ENCODE assay signal across 13 cellular contexts in genomic region chr4:2046031-2046961, GRCh38. TPM values are rescaled to one million over a fixed set of nuclear protein-coding genes. Genes with fewer than 3 reads are reported as not detected.
A peak's percentile ranks its signal among the peaks of the same experiment; 100 is the strongest.
DNase-seq lines count a peak whose midpoint lies in the region; ATAC-seq and TF ChIP-seq lines count a peak whose summit lies in the region.
"Had no signal": no experiment of that assay in that cellular context is flagged by ENCODE, and none has a peak within 500 bp of the region (broad histone marks: within the 10 kb centered on the region; RNA-seq: fewer than 3 reads in every experiment).

No MANE protein-coding gene starts in this region.

- peak overlapping the region; percentile 33; the same call in 1 of the 2 replicates for H3K4me3 ChIP-seq in BLaER1
- no peak overlapping the region for H3K4me3 ChIP-seq in neuronal stem cell (ENCODE audit: low read length in 2 of 2)

- no peak overlapping the region for H3K27ac Mint-ChIP-seq in T-helper 17 cell
- H3K27ac Mint-ChIP-seq: activated CD4-positive, alpha-beta T cell treated with anti-CD3 and anti-CD28 coated beads, Interleukin-2, amount 10 ng/mL, durations not matched to agents 7 days and 5 days had no signal

- 0 out of 2 replicates have a peak overlapping the region, but pooled peaks have one; percentile 15 for H3K9ac ChIP-seq in BLaER1
- no peak overlapping the region for H3K9ac ChIP-seq in neuronal stem cell (ENCODE audit: low read depth, low read length, poor library complexity)

- peaks cover 34% of the 10 kb centered on the region for H4K20me1 ChIP-seq in BLaER1

- peak overlapping the region; percentile 24 for H3K27ac ChIP-seq in BLaER1
- H3K27ac ChIP-seq in neuronal stem cell (replicated peaks; ENCODE audit: low read length) = no peak overlapping the region

- H3K36me3 Mint-ChIP-seq in T-helper 17 cell (ENCODE audit: low read depth) = peaks cover 2% of the 10 kb centered on the region

- H3K9me3 ChIP-seq in BLaER1 = no peaks in the 10 kb centered on the region
- no peaks in the 10 kb centered on the region for H3K9me3 ChIP-seq in T-helper 17 cell (ENCODE audit: control insufficient read depth, low read length, poor library complexity, severe bottlenecking)
- H3K9me3 ChIP-seq in neuronal stem cell (replicated peaks in 1 of 2; ENCODE audit: control insufficient read depth in 2 of 2, insufficient read depth in 1 of 2, low read depth in 1 of 2, low read length in 2 of 2) = peaks cover 0 to 7% of the 10 kb centered on the region in 2 donors

- peaks cover 13% of the 10 kb centered on the region for H3K36me3 ChIP-seq in BLaER1
- peaks cover 0 to 17% of the 10 kb centered on the region in 2 donors for H3K36me3 ChIP-seq in neuronal stem cell (replicated peaks in 1 of 2; ENCODE audit: control insufficient read depth in 2 of 2, insufficient read depth in 2 of 2, low read length in 2 of 2)

- H2BK5ac ChIP-seq in neuronal stem cell (ENCODE audit: low read length) = peak overlapping the region; percentile 53

- H2AFZ ChIP-seq in neuronal stem cell (ENCODE audit: low read length) = no peak overlapping the region

- ATAC-seq in T-helper 17 cell = no peak
- ATAC-seq: activated T-cell treated with anti-CD3 and anti-CD28 coated beads, Interleukin-2, amount 50 U/mL, for 4 hours had no signal

- H2BK15ac ChIP-seq in neuronal stem cell (ENCODE audit: low read length) = no peak overlapping the region

- H3K4me2 ChIP-seq in BLaER1 (peak overlapping the region; percentile 91), neuronal stem cell (ENCODE audit: insufficient read depth, low read length, poor library complexity, severe bottlenecking) (no peak overlapping the region)

- peak overlapping the region; percentile 53 for H3K4ac ChIP-seq in neuronal stem cell (ENCODE audit: low read length)

- peak overlapping the region; percentile 75 for H2AK5ac ChIP-seq in neuronal stem cell (ENCODE audit: low read depth, low read length)

- DNase-seq in GM10248 (ENCODE audit: extremely low spot score) (peak; percentile 28), T-helper 17 cell (no peak), neuronal stem cell (ENCODE audit: low spot score) (no peak), DMS153 treated with DMSO at 0.1 percent for 48 hours (lab: John Stamatoyannopoulos, UW; ENCODE audit: unreplicated experiment) (no peak), glomerular visceral epithelial cell (ENCODE audit: extremely low spot score) (no peak), AML-193 (lab: John Stamatoyannopoulos, UW) (no peak)
- DNase-seq: activated CD4-positive, alpha-beta T cell treated with anti-CD3 and anti-CD28 coated beads, Interleukin-2, amount 10 ng/mL, durations not matched to agents 7 days and 5 days; activated T-cell treated with anti-CD3 and anti-CD28 coated beads, Interleukin-2, amount 50 U/mL, for 4 hours; midbrain; NCI-H345; stimulated activated CD4-positive, alpha-beta T cell treated with anti-CD3 and anti-CD28 coated beads, Interleukin-4, amount 100 ng/mL, for 24 hours; stimulated activated CD8-positive, alpha-beta memory T cell treated with anti-CD3 and anti-CD28 coated beads, Interleukin-4, amount 100 ng/mL, for 48 hours had no signal

- peaks cover 12% of the 10 kb centered on the region for H3K27me3 ChIP-seq in BLaER1
- H3K27me3 ChIP-seq in neuronal stem cell (ENCODE audit: control insufficient read depth in 3 of 3, insufficient read depth in 3 of 3, low read depth in 1 of 3, low read length in 3 of 3) = peaks cover 1 to 11% (median 3%) of the 10 kb centered on the region in 3 experiments

- H3K18ac ChIP-seq in neuronal stem cell (ENCODE audit: low read length) = peak overlapping the region; percentile 76

- H2BK120ac ChIP-seq in neuronal stem cell (ENCODE audit: low read depth, low read length) = no peak overlapping the region

- peaks cover 51% of the 10 kb centered on the region for H3K4me1 ChIP-seq in BLaER1
- H3K4me1 ChIP-seq in neuronal stem cell (ENCODE audit: control insufficient read depth in 2 of 2, insufficient read depth in 1 of 2, low read depth in 1 of 2, low read length in 2 of 2) = peaks cover 2 to 5% of the 10 kb centered on the region in 2 donors

- H3K23ac ChIP-seq in neuronal stem cell (ENCODE audit: low read depth, low read length, poor library complexity) = no peak overlapping the region

- H3K27me3 Mint-ChIP-seq in T-helper 17 cell = peaks cover 23% of the 10 kb centered on the region

- peak overlapping the region; percentile 57 for H3K4me3 Mint-ChIP-seq in T-helper 17 cell
- H3K4me3 Mint-ChIP-seq: activated CD4-positive, alpha-beta T cell treated with anti-CD3 and anti-CD28 coated beads, Interleukin-2, amount 10 ng/mL, durations not matched to agents 7 days and 5 days; activated T-cell treated with anti-CD3 and anti-CD28 coated beads, Interleukin-2, amount 50 U/mL, for 4 hours had no signal

- peaks cover 7% of the 10 kb centered on the region for H3K79me1 ChIP-seq in neuronal stem cell (ENCODE audit: low read depth, low read length)

- no CpG with 5 or more reads among the region's 28 CpGs for WGBS in neuronal stem cell (ENCODE audit: extremely low coverage in 2 of 2, insufficient read length in 2 of 2, insufficient replicate concordance in 1 of 2), 2 donors

- peak overlapping the region; percentile 17 for H3K14ac ChIP-seq in neuronal stem cell (ENCODE audit: low read length)

- TF ChIP-seq CTCF in GM10248 (IDR thresholded peaks at IDR 0.05; ENCODE audit: control extremely low read depth, extremely low read depth, low read depth, missing control alignments) = no peak

- CTCF ChIA-PET in GM10248 (lab: Yijun Ruan, JAX) = interaction anchor here (1.6 kb wide), 1 partner anchor 11 kb away, joined by 3 read pairs; no protein-coding TSS in a partner anchor

- H4K91ac ChIP-seq in neuronal stem cell (ENCODE audit: low read depth, low read length, poor library complexity) = no peak overlapping the region

- POLR2A ChIA-PET in GM10248 (lab: Yijun Ruan, JAX) = no interaction called here

- H3K4me1 Mint-ChIP-seq in T-helper 17 cell = peaks cover 13% of the 10 kb centered on the region

- peak overlapping the region; percentile 41 for H2BK12ac ChIP-seq in neuronal stem cell (ENCODE audit: low read length)

- H4K8ac ChIP-seq in neuronal stem cell (ENCODE audit: low read depth, low read length) = no peak overlapping the region

RNA-seq across cellular contexts. Expression of gene NAT8L, which starts 12.8 kb away (rescaled TPM):
- total RNA-seq in T-helper 17 cell = not detected
- polyA plus RNA-seq in neuronal stem cell (2013, experiment 1 of 2) = 5.1 TPM
- polyA plus RNA-seq in neuronal stem cell (2013, experiment 2 of 2) = 5.2 TPM

RNA-seq across cellular contexts. Expression of gene NELFA, which starts 37.5 kb away (rescaled TPM):
- 10 to 100 TPM; 40.7 to 47.2 TPM for total RNA-seq in T-helper 17 cell
- polyA plus RNA-seq in neuronal stem cell (2013, experiment 1 of 2) = 42.9 TPM
- 44.3 TPM for polyA plus RNA-seq in neuronal stem cell (2013, experiment 2 of 2)
